ENCODE assay signal across 8 cellular contexts in the genomic region with DNA sequence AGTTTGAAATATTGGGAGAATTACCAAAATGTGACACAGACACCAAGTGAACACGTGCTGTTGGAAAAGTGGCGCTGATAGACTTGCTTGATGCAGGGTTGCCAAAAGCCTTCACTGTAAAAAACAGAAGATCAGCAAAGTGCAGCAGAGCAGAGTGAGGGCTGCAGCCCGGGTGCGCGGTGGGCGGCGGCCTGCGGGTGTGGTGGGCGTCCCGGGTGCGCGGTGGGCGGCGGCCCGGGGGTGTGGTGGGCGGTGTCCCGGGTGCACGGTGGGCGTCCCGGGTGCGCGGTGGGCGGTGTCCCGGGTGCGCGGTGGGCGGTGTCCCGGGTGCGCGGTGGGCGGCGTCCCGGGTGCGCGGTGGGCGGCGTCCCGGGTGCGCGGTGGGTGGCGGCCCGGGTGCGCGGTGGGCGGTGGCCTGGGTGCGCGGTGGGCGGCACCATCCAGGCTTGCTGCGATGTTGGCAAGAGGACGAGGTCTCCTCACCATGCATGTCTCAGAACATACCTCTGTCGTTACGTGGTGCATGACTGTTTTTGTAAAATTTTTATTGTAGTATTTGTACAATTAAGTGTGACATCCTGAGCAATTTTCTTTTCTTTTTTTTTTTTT. TPM values are rescaled to one million over a fixed set of nuclear protein-coding genes. Genes with fewer than 3 reads are reported as not detected.
DNase-seq lines count a peak whose midpoint lies in the region; ATAC-seq and TF ChIP-seq lines count a peak whose summit lies in the region.

No MANE protein-coding gene starts in this region.

- H3K9ac ChIP-seq in HUES64 (ENCODE audit: low read depth, low read length) = no peak overlapping the region

- H3K27me3 ChIP-seq in A673 (replicated peaks; ENCODE audit: insufficient read depth, low read depth, low read length, poor library complexity) = no peaks in the 10 kb centered on the region
- no peaks in the 10 kb centered on the region; the same call in none of the 2 replicates for H3K27me3 ChIP-seq in HUES64 (ENCODE audit: insufficient read depth, low read length)

- CTCF ChIA-PET in A673 (lab: Charles Lee) = no interaction called here

- POLR2A ChIA-PET in A673 (lab: Charles Lee; ENCODE audit: low non-redundant PET) = no interaction called here

- no peaks in the 10 kb centered on the region for H3K27me3 Mint-ChIP-seq in type B pancreatic cell

- H3K4me3 ChIP-seq in A673 (ENCODE audit: low read depth, low read length, poor library complexity, severe bottlenecking) = peak overlapping the region; percentile 23
- H3K4me3 ChIP-seq in HUES64 (ENCODE audit: low read length) = peak overlapping the region; percentile 35

- H3K36me3 Mint-ChIP-seq in type B pancreatic cell = peaks cover 4% of the 10 kb centered on the region

- H3K36me3 ChIP-seq in A673 (ENCODE audit: insufficient read depth, low read length, poor library complexity, severe bottlenecking) (no peaks in the 10 kb centered on the region), HUES64 (ENCODE audit: insufficient read depth, low read length) (no peaks in the 10 kb centered on the region)

- ATAC-seq in GM19023 (IDR thresholded peaks at IDR 0.05; ENCODE audit: unreplicated experiment) (no peak), GM19397 (IDR thresholded peaks at IDR 0.05; ENCODE audit: unreplicated experiment) (no peak)

- H3K4me1 ChIP-seq in A673 (ENCODE audit: insufficient read depth, low read length, poor library complexity, severe bottlenecking) (peaks cover 10% of the 10 kb centered on the region), HUES64 (ENCODE audit: insufficient read depth, low read length) (no peaks in the 10 kb centered on the region)

- peak overlapping the region; percentile 11 for H3K4me3 Mint-ChIP-seq in type B pancreatic cell

- WGBS in HUES64 = 5% methylated on average over 49 of the region's 52 CpGs

- peak; percentile 53 for DNase-seq in A673 (ENCODE audit: low spot score)
- peak; percentile 60 for DNase-seq in activated T-cell treated with anti-CD3 and anti-CD28 coated beads, Interleukin-2, amount 50 U/mL, for 1 hour
- peak; percentile 93 for DNase-seq in hepatic stellate cell (ENCODE audit: low spot score)
- DNase-seq in type B pancreatic cell (ENCODE audit: extremely low spot score, unreplicated experiment) = no peak
- DNase-seq in mesenteric fat pad (ENCODE audit: low spot score) = no peak

- H3K27ac Mint-ChIP-seq in type B pancreatic cell = no peak overlapping the region

- peaks cover 5% of the 10 kb centered on the region for H3K4me1 Mint-ChIP-seq in type B pancreatic cell (ENCODE audit: unreplicated experiment)

- H3K9me3 ChIP-seq in A673 (ENCODE audit: low read depth, low read length, poor library complexity, severe bottlenecking) (no peaks in the 10 kb centered on the region), HUES64 (ENCODE audit: insufficient read depth, low read depth, low read length) (no peaks in the 10 kb centered on the region)

- TF ChIP-seq CTCF in A673 (conservative IDR thresholded peaks at IDR 0.05; ENCODE audit: low read depth, low read length) (no peak), type B pancreatic cell (conservative IDR thresholded peaks at IDR 0.05) (no peak)

- BruUV-seq in A673 (replicated peaks; lab: Mats Ljungman, UMichigan) = no TSS peak

- intact Hi-C loops in A673 (cut with micrococcal nuclease; ENCODE audit: unreplicated experiment) = no loop called here

- no peaks in the 10 kb centered on the region for H3K9me3 Mint-ChIP-seq in type B pancreatic cell

- H3K27ac ChIP-seq in A673 (ENCODE audit: low read depth, low read length, poor library complexity, severe bottlenecking) (no peak overlapping the region), HUES64 (ENCODE audit: low read depth, low read length) (no peak overlapping the region)

RNA-seq across cellular contexts. Expression of gene TEX22, which starts 34.1 kb away (rescaled TPM):
- total RNA-seq in A673 (2021) (2.1 and 2.7 TPM in 2 replicates), type B pancreatic cell (ENCODE audit: low replicate concordance) (0.76 and 4.1 TPM in 2 replicates), mesenteric fat pad (not detected)
- 0.20 TPM for polyA plus RNA-seq in HUES64 (2013, experiment 1 of 2)
- 0.13 TPM for polyA plus RNA-seq in HUES64 (2013, experiment 2 of 2)

RNA-seq across cellular contexts. Expression of gene PACS2, which starts 49.7 kb away (rescaled TPM):
- total RNA-seq in A673 (2021) (52.5 and 63.4 TPM in 2 replicates), type B pancreatic cell (ENCODE audit: low replicate concordance) (77.7 and 101 TPM in 2 replicates), mesenteric fat pad (84.3 TPM)
- polyA plus RNA-seq in HUES64 (2013, experiment 1 of 2) = 28.8 TPM
- polyA plus RNA-seq in HUES64 (2013, experiment 2 of 2) = 32.9 TPM

RNA-seq across cellular contexts. Expression of gene MTA1, which starts 55.4 kb away (rescaled TPM):
- total RNA-seq in A673 (2021) = 238 and 250 TPM in 2 replicates
- 114 TPM for polyA plus RNA-seq in HUES64 (2013, experiment 1 of 2)
- 127 TPM for polyA plus RNA-seq in HUES64 (2013, experiment 2 of 2)
- total RNA-seq in type B pancreatic cell (ENCODE audit: low replicate concordance) = 113 and 194 TPM in 2 replicates
- total RNA-seq in mesenteric fat pad = 87.1 TPM

Comparison
In these comparisons a context has a peak if more than half of its experiments do, and no peak if none do; other contexts are left out.
1. DNase-seq: peak in A673 (single experiment), activated T-cell treated with anti-CD3 and anti-CD28 coated beads, Interleukin-2, amount 50 U/mL, for 1 hour (single experiment) and hepatic stellate cell (single experiment); none in type B pancreatic cell (single experiment) and mesenteric fat pad (single experiment).